ENCODE assay signal across 30 cellular contexts in the genomic region with DNA sequence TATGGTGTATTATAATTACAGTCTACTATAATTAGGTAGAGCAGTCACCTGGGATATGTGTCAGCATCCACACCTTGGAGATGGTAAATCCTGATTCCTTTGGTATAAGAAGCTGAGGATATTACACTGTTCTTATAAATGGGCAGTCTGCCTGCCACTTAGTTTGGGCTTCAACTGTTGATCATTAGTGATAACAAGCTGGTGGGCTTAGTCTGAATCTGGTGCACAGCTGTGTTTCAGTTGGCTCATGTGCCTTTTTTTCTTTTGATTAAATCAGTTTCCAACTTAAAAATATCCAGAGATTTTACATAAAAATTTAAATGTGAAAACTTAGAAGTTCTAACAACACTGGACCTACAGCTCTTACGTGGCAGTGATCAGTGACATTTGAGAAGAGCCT. TPM values are rescaled to one million over a fixed set of nuclear protein-coding genes. Genes with fewer than 3 reads are reported as not detected.
"Had no signal": no experiment of that assay in that cellular context is flagged by ENCODE, and none has a peak within 500 bp of the region (broad histone marks: within the 10 kb centered on the region; RNA-seq: fewer than 3 reads in every experiment).

No MANE protein-coding gene starts in this region.

- DNase-seq: hypothalamus; islet precursor cell; left ventricle myocardium inferior; mesendoderm; naive B cell; natural killer cell; ovary; right lobe of liver; stimulated activated CD4-positive, alpha-beta T cell treated with anti-CD3 and anti-CD28 coated beads, Interleukin-1b, Interleukin-23, amount 100 ng/mL, for 48 hours; stimulated activated CD4-positive, alpha-beta T cell treated with anti-CD3 and anti-CD28 coated beads, Interleukin-4, amount 100 ng/mL, for 1 hour; stimulated activated naive B cell treated with anti-CD40 and anti-IgM and Interleukin-4, amounts not matched to agents 10 μg/mL and 1 μg/mL and 100 μg/mL, for 72 hours; stimulated activated naive CD8-positive, alpha-beta T cell treated with anti-CD3 and anti-CD28 coated beads, Interleukin-15, Interleukin-2, amounts not matched to agents 100 U/mL and 50 U/mL, for 24 hours; stomach; tibial artery; trophoblast cell; uterus had no signal

- H3K4me2 ChIP-seq: smooth muscle cell had no signal

- H3K4me3 ChIP-seq: left ventricle myocardium inferior, lung, ovary, right atrium auricular region, right lobe of liver, smooth muscle cell, stomach, suprapubic skin, thoracic aorta, tibial artery, uterus had no signal

- H3K27ac Mint-ChIP-seq: mesothelial cell of epicardium; naive B cell; natural killer cell; progenitor cell of endocrine pancreas; stimulated activated naive B cell treated with anti-CD40 and anti-IgM and Interleukin-4, amounts not matched to agents 10 μg/mL and 1 μg/mL and 100 μg/mL, for 72 hours had no signal

- H3K4me1 Mint-ChIP-seq: naive B cell; natural killer cell; stimulated activated naive B cell treated with anti-CD40 and anti-IgM and Interleukin-4, amounts not matched to agents 10 μg/mL and 1 μg/mL and 100 μg/mL, for 72 hours had no signal

- H3K4me3 Mint-ChIP-seq: mesothelial cell of epicardium; naive B cell; natural killer cell; stimulated activated naive B cell treated with anti-CD40 and anti-IgM and Interleukin-4, amounts not matched to agents 10 μg/mL and 1 μg/mL and 100 μg/mL, for 72 hours had no signal

- H3K36me3 Mint-ChIP-seq: mesothelial cell of epicardium; naive B cell; natural killer cell; stimulated activated naive B cell treated with anti-CD40 and anti-IgM and Interleukin-4, amounts not matched to agents 10 μg/mL and 1 μg/mL and 100 μg/mL, for 72 hours had no signal

- H3K27me3 Mint-ChIP-seq: progenitor cell of endocrine pancreas had no signal

- H3K4me1 ChIP-seq: right lobe of liver, uterus had no signal

- ATAC-seq: natural killer cell; right lobe of liver; stimulated activated naive B cell treated with anti-CD40 and anti-IgM and Interleukin-4, amounts not matched to agents 10 μg/mL and 1 μg/mL and 100 μg/mL, for 72 hours; stimulated activated naive CD8-positive, alpha-beta T cell treated with anti-CD3 and anti-CD28 coated beads, Interleukin-15, Interleukin-2, amounts not matched to agents 100 U/mL and 50 U/mL, for 24 hours had no signal

- H3K9me3 ChIP-seq: left ventricle myocardium inferior, ovary, right atrium auricular region, right lobe of liver, stomach, suprapubic skin, thoracic aorta, tibial artery, uterus had no signal

- H3K27ac ChIP-seq: left ventricle myocardium inferior, ovary, right atrium auricular region, right lobe of liver, stomach, suprapubic skin, thoracic aorta, tibial artery, uterus had no signal

- H3K9me3 Mint-ChIP-seq: mesothelial cell of epicardium; naive B cell; natural killer cell; stimulated activated naive B cell treated with anti-CD40 and anti-IgM and Interleukin-4, amounts not matched to agents 10 μg/mL and 1 μg/mL and 100 μg/mL, for 72 hours had no signal

- H3K36me3 ChIP-seq: left ventricle myocardium inferior, ovary, right atrium auricular region, right lobe of liver, stomach, suprapubic skin, thoracic aorta, tibial artery, uterus had no signal

- H3K27me3 ChIP-seq: ovary, right atrium auricular region, right lobe of liver, stomach, suprapubic skin, tibial artery, uterus had no signal

RNA-seq across cellular contexts. Expression of a gene that starts 21.2 kb away (rescaled TPM):
- total RNA-seq: kidney epithelial cell had no signal

RNA-seq across cellular contexts. Expression of a gene that starts 48.8 kb away (rescaled TPM):
- total RNA-seq: kidney epithelial cell, left ventricle myocardium inferior, lower leg skin, lung, mononuclear cell, natural killer cell, omental fat pad, ovary, progenitor cell of endocrine pancreas, right atrium auricular region, right lobe of liver, skeletal muscle tissue, smooth muscle cell, stomach, subcutaneous adipose tissue, suprapubic skin, ureter, uterus had no signal
- polyA plus RNA-seq: smooth muscle cell, stomach had no signal
